In genomic region chr1:1796466-1796865, GRCh38 we compare ENCODE assay signal across 12 cellular contexts. TPM values are rescaled to one million over a fixed set of nuclear protein-coding genes. Genes with fewer than 3 reads are reported as not detected.
DNase-seq lines count a peak whose midpoint lies in the region; ATAC-seq and TF ChIP-seq lines count a peak whose summit lies in the region.
"Had no signal": no experiment of that assay in that cellular context is flagged by ENCODE, and none has a peak within 500 bp of the region (broad histone marks: within the 10 kb centered on the region; RNA-seq: fewer than 3 reads in every experiment).

No MANE protein-coding gene starts in this region.

- no peak for DNase-seq in GM12864 (ENCODE audit: low read depth)
- peak; percentile 45 for DNase-seq in NAMALWA (ENCODE audit: low spot score)
- peak in 1 of 3 experiments; percentile 20 for DNase-seq in effector memory CD8-positive, alpha-beta T cell
- DNase-seq in osteoblast (ENCODE audit: insufficient read length, low spot score, missing footprints): peak; percentile 73
- DNase-seq in NCI-H226: no peak
- no peak for DNase-seq in cerebellar cortex (ENCODE audit: low spot score)
- DNase-seq in NCI-H1105 treated with DMSO at 0.1 percent for 48 hours (lab: John Stamatoyannopoulos, UW): no peak
- DNase-seq: activated CD8-positive, alpha-beta memory T cell treated with anti-CD3 and anti-CD28 coated beads, Interleukin-2, amount 50 U/mL, for 4 hours; colonic mucosa; hippocampal formation; NCI-H187 treated with DMSO at 0.1 percent for 48 hours; SHP77 treated with DMSO at 0.1 percent for 48 hours had no signal

- H3K4me3 ChIP-seq in GM12864 (ENCODE audit: low read depth, low read length): no peak overlapping the region
- no peak overlapping the region for H3K4me3 ChIP-seq in osteoblast (ENCODE audit: insufficient read depth, low read length)
- H3K4me3 ChIP-seq: colonic mucosa had no signal

- H3K27me3 Mint-ChIP-seq in effector memory CD8-positive, alpha-beta T cell: no peaks in the 10 kb centered on the region

- H3K36me3 Mint-ChIP-seq in effector memory CD8-positive, alpha-beta T cell (ENCODE audit: insufficient read depth): peaks cover 91% of the 10 kb centered on the region

- H3K4me1 Mint-ChIP-seq in effector memory CD8-positive, alpha-beta T cell (ENCODE audit: low read depth in 2 of 2): peaks cover 21% of the 10 kb centered on the region in 2 donors

- peaks cover 77% of the 10 kb centered on the region for H3K36me3 ChIP-seq in osteoblast (ENCODE audit: insufficient read depth, low read length)

- no peaks in the 10 kb centered on the region for H3K9me3 ChIP-seq in osteoblast (ENCODE audit: low read depth, low read length)
- H3K9me3 ChIP-seq: colonic mucosa had no signal

- peaks cover 90% of the 10 kb centered on the region for H3K79me2 ChIP-seq in osteoblast (ENCODE audit: insufficient read depth, low read length)

- H4K20me1 ChIP-seq in osteoblast (ENCODE audit: insufficient read depth, low read length): peaks cover 62% of the 10 kb centered on the region

- H3K27me3 ChIP-seq in osteoblast (ENCODE audit: insufficient read depth, low read length): no peaks in the 10 kb centered on the region
- H3K27me3 ChIP-seq: colonic mucosa had no signal

- no peak overlapping the region for H2AFZ ChIP-seq in osteoblast (ENCODE audit: low read length)

- H3K27ac ChIP-seq in osteoblast (ENCODE audit: low read depth, low read length): no peak overlapping the region
- H3K27ac ChIP-seq: colonic mucosa had no signal

- H3K9me3 Mint-ChIP-seq in effector memory CD8-positive, alpha-beta T cell: no peaks in the 10 kb centered on the region

- TF ChIP-seq CTCF in GM12864 (IDR thresholded peaks at IDR 0.05; ENCODE audit: low read depth, low read length, missing control alignments): peak; percentile 29
- peak; percentile 25 for TF ChIP-seq CTCF in osteoblast (IDR thresholded peaks at IDR 0.05; ENCODE audit: extremely low read depth, low read depth, low read length)

- H3K27ac Mint-ChIP-seq in effector memory CD8-positive, alpha-beta T cell: peak overlapping the region; percentile 50 to 87

- peak; percentile 49 for ATAC-seq in effector memory CD8-positive, alpha-beta T cell (replicated peaks)

- no peak overlapping the region for H3K4me2 ChIP-seq in osteoblast (ENCODE audit: insufficient read depth, low read length)

- H3K4me3 Mint-ChIP-seq in effector memory CD8-positive, alpha-beta T cell: no peak overlapping the region

- no peaks in the 10 kb centered on the region for H3K4me1 ChIP-seq in osteoblast (ENCODE audit: insufficient read depth, low read length)
- H3K4me1 ChIP-seq: colonic mucosa had no signal

RNA-seq across cellular contexts. Expression of gene NADK, which starts 18.2 kb away (rescaled TPM):
- 43.9 and 45.6 TPM in 2 replicates for total RNA-seq in osteoblast

Comparison
In these comparisons a context has a peak if more than half of its experiments do, and no peak if none do; other contexts are left out.
1. DNase-seq: peak in NAMALWA (single experiment) and osteoblast (single experiment); none in GM12864 (single experiment), NCI-H226 (single experiment), cerebellar cortex (single experiment) and NCI-H1105 treated with DMSO at 0.1 percent for 48 hours (single experiment).